In genomic region chr9:18890372-18890771, GRCh38 we compare ENCODE assay signal across 9 cellular contexts.
DNase-seq lines count a peak whose midpoint lies in the region; ATAC-seq, FAIRE-seq and TF ChIP-seq lines count a peak whose summit lies in the region.
"Had no signal": no experiment of that assay in that cellular context is flagged by ENCODE, and none has a peak within 500 bp of the region (broad histone marks: within the 10 kb centered on the region; RNA-seq: fewer than 3 reads in every experiment).

No MANE protein-coding gene starts in this region.

- H3K9ac ChIP-seq in SK-N-SH (no peak overlapping the region), kidney (ENCODE audit: low read length in 2 of 2) (no peak overlapping the region)

- H3K27me3 ChIP-seq in SK-N-SH (ENCODE audit: insufficient read depth) (no peaks in the 10 kb centered on the region), osteoblast (ENCODE audit: insufficient read depth, low read length) (no peaks in the 10 kb centered on the region)

- CTCF ChIA-PET in SK-N-SH (lab: Yijun Ruan, JAX), result interaction anchor here (0.7 to 0.9 kb wide), 2 partner anchors 42 to 637 kb away, joined by 3 to 4 read pairs; no protein-coding TSS in a partner anchor

- no peaks in the 10 kb centered on the region for H3K9me2 ChIP-seq in SK-N-SH

- peak; percentile 44 for DNase-seq in SK-N-SH
- peak; percentile 92 for DNase-seq in osteoblast (ENCODE audit: insufficient read length, low spot score, missing footprints)
- DNase-seq in NOMO-1 treated with dmso at 0.1 percent for 144 hours (lab: John Stamatoyannopoulos, UW; ENCODE audit: unreplicated experiment), result no peak
- DNase-seq in NCI-H1694 treated with DMSO at 0.1 percent for 48 hours (lab: John Stamatoyannopoulos, UW), result no peak
- no peak for DNase-seq in NCI-H82 (lab: John Stamatoyannopoulos, UW)
- no peak for DNase-seq in kidney

- POLR2A ChIA-PET in SK-N-SH (lab: Yijun Ruan, JAX), result interaction anchor here (0.5 to 0.8 kb wide), 2 partner anchors 42 to 452 kb away, joined by 3 read pairs; no protein-coding TSS in a partner anchor

- H3K4me1 ChIP-seq in SK-N-SH (ENCODE audit: control insufficient read depth in 1 of 2, insufficient read depth in 2 of 2, low read depth in 1 of 2, low read length in 1 of 2), result peaks cover 13 to 34% of the 10 kb centered on the region in 2 experiments; a peak in 3 of 4 replicates
- H3K4me1 ChIP-seq in osteoblast (ENCODE audit: insufficient read depth, low read length), result peaks cover 36% of the 10 kb centered on the region
- H3K4me1 ChIP-seq in kidney (ENCODE audit: control insufficient read depth in 1 of 2, insufficient read depth in 1 of 2, low read depth in 1 of 2, low read length in 2 of 2), result no peaks in the 10 kb centered on the region

- H2AFZ ChIP-seq in SK-N-SH (ENCODE audit: low read depth) (no peak overlapping the region), osteoblast (ENCODE audit: low read length) (no peak overlapping the region)

- peak overlapping the region; percentile 9 to 22; a peak in 2 of 4 replicates for H3K27ac ChIP-seq in SK-N-SH (ENCODE audit: low read depth in 2 of 2, low read length in 1 of 2)
- peak overlapping the region; percentile 7 for H3K27ac ChIP-seq in osteoblast (ENCODE audit: low read depth, low read length)
- H3K27ac ChIP-seq in kidney (ENCODE audit: low read depth in 2 of 2, low read length in 2 of 2), result no peak overlapping the region

- ATAC-seq in GM19324 (IDR thresholded peaks at IDR 0.05; ENCODE audit: low FRiP score, unreplicated experiment) (peak; percentile 74), HG03045 (IDR thresholded peaks at IDR 0.05; ENCODE audit: unreplicated experiment) (peak; percentile 71)

- H3K36me3 ChIP-seq in SK-N-SH (replicated peaks in 1 of 2; ENCODE audit: control insufficient read depth in 1 of 2, insufficient read depth in 2 of 2, low read length in 1 of 2), result peaks cover 12 to 68% of the 10 kb centered on the region in 2 experiments
- H3K36me3 ChIP-seq in osteoblast (ENCODE audit: insufficient read depth, low read length), result peaks cover 61% of the 10 kb centered on the region
- no peaks in the 10 kb centered on the region for H3K36me3 ChIP-seq in kidney (ENCODE audit: control insufficient read depth in 1 of 2, insufficient read depth in 2 of 2, low read length in 2 of 2)

- TF ChIP-seq RAD21 in SK-N-SH (IDR thresholded peaks at IDR 0.05; ENCODE audit: low read length), result no peak

- WGBS in SK-N-SH (ENCODE audit: low lambda C conversion rate), result 7% methylated on average over 4 of the region's 4 CpGs

- TF ChIP-seq EP300 in SK-N-SH (IDR thresholded peaks at IDR 0.05; ENCODE audit: borderline replicate concordance in 1 of 2, low read depth in 1 of 2, low read length in 1 of 2), result peak; percentile 43 to 58; a peak in 3 of 4 replicates

- H3K4me2 ChIP-seq in SK-N-SH (0 out of 2 replicates have a peak overlapping the region, but pooled peaks have one; percentile 39), osteoblast (ENCODE audit: insufficient read depth, low read length) (peak overlapping the region; percentile 46)

- H4K20me1 ChIP-seq in SK-N-SH (ENCODE audit: insufficient read depth), result no peaks in the 10 kb centered on the region
- H4K20me1 ChIP-seq in osteoblast (ENCODE audit: insufficient read depth, low read length), result no peaks in the 10 kb centered on the region

- H3F3A ChIP-seq in SK-N-SH (replicated peaks; ENCODE audit: insufficient read depth), result peaks cover 3% of the 10 kb centered on the region

- no peak overlapping the region; a peak in 1 of 4 replicates for H3K4me3 ChIP-seq in SK-N-SH (ENCODE audit: low read depth in 2 of 2, low read length in 1 of 2)
- H3K4me3 ChIP-seq in osteoblast (ENCODE audit: insufficient read depth, low read length), result no peak overlapping the region
- H3K4me3 ChIP-seq in kidney (ENCODE audit: low read length in 2 of 2), result no peak overlapping the region

- H3K79me2 ChIP-seq in SK-N-SH (ENCODE audit: insufficient read depth), result no peaks in the 10 kb centered on the region
- no peaks in the 10 kb centered on the region for H3K79me2 ChIP-seq in osteoblast (ENCODE audit: insufficient read depth, low read length)

- no peak for FAIRE-seq in kidney (lab: Jason Lieb, UNC)
- FAIRE-seq: endometrium had no signal

- H3K9me3 ChIP-seq in SK-N-SH (peaks cover 6% of the 10 kb centered on the region; the same call in 1 of the 2 replicates), osteoblast (ENCODE audit: low read depth, low read length) (peaks cover 7% of the 10 kb centered on the region), kidney (ENCODE audit: control insufficient read depth in 1 of 2, low read length in 2 of 2) (peaks cover 0 to 5% of the 10 kb centered on the region in 2 donors)

- intact Hi-C loops in kidney (cut with DNase I), result no loop called here

- TF ChIP-seq CTCF in SK-N-SH (IDR thresholded peaks at IDR 0.05), result no peak
- no peak for TF ChIP-seq CTCF in osteoblast (IDR thresholded peaks at IDR 0.05; ENCODE audit: extremely low read depth, low read depth, low read length)
- no peak for TF ChIP-seq CTCF in kidney (IDR thresholded peaks at IDR 0.05; ENCODE audit: borderline replicate concordance, extremely low read depth, insufficient read depth)

TF ChIP-seq in SK-N-SH, 30 proteins besides CTCF, POLR2A, EP300 and RAD21 (continues in another document):
- TF ChIP-seq REST (IDR thresholded peaks at IDR 0.05; ENCODE audit: low read depth, low read length) (0 out of 2 replicates have a peak, but pooled peaks have one; percentile 33), POLR2AphosphoS5 (IDR thresholded peaks at IDR 0.05; ENCODE audit: low read depth, low read length) (peak; percentile 60; the same call in 1 of the 2 replicates), MEF2A (IDR thresholded peaks at IDR 0.05; ENCODE audit: borderline replicate concordance, low read depth) (no peak), TCF12 (IDR thresholded peaks at IDR 0.05) (peak; percentile 86), TAF1 (IDR thresholded peaks at IDR 0.05; ENCODE audit: borderline replicate concordance, low read depth, low read length) (no peak), GATA2 (CRISPR knock-in tag; IDR thresholded peaks at IDR 0.05) (no peak), RFX5 (IDR thresholded peaks at IDR 0.05; ENCODE audit: low read length) (no peak), SMC3 (IDR thresholded peaks at IDR 0.05; ENCODE audit: low read depth, low read length) (no peak), RXRA (IDR thresholded peaks at IDR 0.05; ENCODE audit: borderline replicate concordance, low read depth) (no peak), NFIC (IDR thresholded peaks at IDR 0.05; ENCODE audit: borderline replicate concordance) (peak; percentile 69), FOXM1 (IDR thresholded peaks at IDR 0.05; ENCODE audit: low read depth) (no peak), NRF1 (IDR thresholded peaks at IDR 0.05; ENCODE audit: low read depth, low read length) (no peak), YY1 (IDR thresholded peaks at IDR 0.05; ENCODE audit: low read depth) (no peak), TEAD4 (IDR thresholded peaks at IDR 0.05; ENCODE audit: borderline replicate concordance, insufficient read depth) (no peak), IRF3 (IDR thresholded peaks at IDR 0.05; ENCODE audit: low read depth, low read length) (no peak), FOXJ3 (CRISPR knock-in tag; IDR thresholded peaks at IDR 0.05) (no peak), JUND (IDR thresholded peaks at IDR 0.05) (peak; percentile 84), CHD2 (IDR thresholded peaks at IDR 0.05; ENCODE audit: low read length, partially characterized antibody) (peak; percentile 13)

Comparison
In these comparisons a context has a peak if more than half of its experiments do, and no peak if none do; other contexts are left out.
1. DNase-seq: peak in SK-N-SH (single experiment) and osteoblast (single experiment); none in NOMO-1 treated with dmso at 0.1 percent for 144 hours (single experiment), NCI-H1694 treated with DMSO at 0.1 percent for 48 hours (single experiment), NCI-H82 (single experiment) and kidney (single experiment).
2. H3K27ac ChIP-seq: peak in SK-N-SH (2 of 2) and osteoblast (single experiment); none in kidney (0 of 2).